ENCODE assay signal across 8 cellular contexts in the genomic region with DNA sequence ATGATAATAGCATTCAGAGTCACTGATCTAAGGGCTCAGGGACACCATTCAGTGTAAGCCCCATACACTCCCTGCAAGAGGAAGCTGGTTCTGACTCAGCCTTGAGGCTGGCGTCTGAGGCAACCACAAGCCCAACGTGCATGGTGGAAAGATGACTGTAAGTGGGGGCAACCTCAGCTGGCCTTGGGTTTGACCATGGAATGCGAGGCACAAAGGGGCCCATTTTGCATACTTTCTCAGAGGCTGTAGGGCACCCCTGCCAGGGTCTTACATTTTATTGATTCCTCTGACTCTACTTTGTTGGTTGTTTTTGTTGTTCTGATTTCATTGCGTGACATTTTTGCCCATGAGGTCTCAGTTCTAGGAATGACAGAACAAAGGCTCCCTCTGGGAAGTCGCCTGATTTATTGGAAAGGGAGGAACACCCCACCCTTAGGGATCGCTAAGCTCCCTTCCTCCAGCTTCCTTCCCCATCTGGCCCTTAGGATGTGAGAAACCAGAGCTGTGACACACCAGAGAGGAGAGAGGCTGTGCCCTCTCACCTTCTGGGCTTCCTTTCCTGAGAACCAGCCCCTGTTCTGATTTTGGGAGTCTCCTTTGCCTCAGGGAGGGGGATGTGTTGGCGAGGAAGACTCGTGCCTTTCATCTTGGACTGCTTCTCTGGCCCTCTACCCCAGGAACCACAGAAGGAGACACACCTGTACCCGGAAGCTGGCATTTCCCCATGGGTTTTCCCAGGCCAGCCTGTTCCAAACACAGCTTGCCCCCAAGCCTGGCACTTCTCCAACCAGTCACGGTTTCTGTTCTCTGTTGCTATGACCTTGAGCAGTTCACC. TPM values are rescaled to one million over a fixed set of nuclear protein-coding genes. Genes with fewer than 3 reads are reported as not detected.
DNase-seq lines count a peak whose midpoint lies in the region; ATAC-seq and TF ChIP-seq lines count a peak whose summit lies in the region.

No MANE protein-coding gene starts in this region.

- no peaks in the 10 kb centered on the region for H3K79me2 ChIP-seq in DOHH2 (ENCODE audit: control insufficient read depth, low read length)

- ATAC-seq in GM21515 (IDR thresholded peaks at IDR 0.05; ENCODE audit: unreplicated experiment) (peak; percentile 40), GM19328 (IDR thresholded peaks at IDR 0.05; ENCODE audit: unreplicated experiment) (no peak)

- H3K4me1 ChIP-seq in DOHH2 (ENCODE audit: control insufficient read depth, low read length), result peaks cover 98% of the 10 kb centered on the region

- H3K4me3 ChIP-seq in DOHH2 (ENCODE audit: low read length) (peak overlapping the region; percentile 59), foreskin fibroblast (ENCODE audit: low read depth in 1 of 2, low read length in 2 of 2) (no peak overlapping the region)

- H3K4me3 Mint-ChIP-seq in activated CD4-positive, alpha-beta T cell treated with anti-CD3 and anti-CD28 coated beads, Interleukin-2, amount 10 ng/mL, durations not matched to agents 24 days and 14 days, result peak overlapping the region; percentile 45

- peak overlapping the region; percentile 83 for H3K4me2 ChIP-seq in DOHH2 (ENCODE audit: low read length)

- no peaks in the 10 kb centered on the region for H3K36me3 Mint-ChIP-seq in activated CD4-positive, alpha-beta T cell treated with anti-CD3 and anti-CD28 coated beads, Interleukin-2, amount 10 ng/mL, durations not matched to agents 24 days and 14 days (ENCODE audit: low read depth)

- peak; percentile 96 for DNase-seq in LHCN-M2 (ENCODE audit: low read depth)
- DNase-seq in activated CD4-positive, alpha-beta T cell treated with anti-CD3 and anti-CD28 coated beads, Interleukin-2, amount 10 ng/mL, durations not matched to agents 24 days and 14 days, result peak; percentile 87
- DNase-seq in foreskin fibroblast, result peak; percentile 96 to 97
- peak; percentile 41 to 63 (median 55) for DNase-seq in stimulated activated CD4-positive, alpha-beta T cell treated with anti-CD3 and anti-CD28 coated beads, Interleukin-12 subunit alpha, Interleukin-12 subunit beta, amount 100 ng/mL, for 48 hours (ENCODE audit: low read depth in 2 of 3, low spot score in 1 of 3)
- no peak for DNase-seq in 8988T

- H4K20me1 ChIP-seq in DOHH2 (ENCODE audit: control insufficient read depth, insufficient read depth, low read depth, low read length), result no peaks in the 10 kb centered on the region

- 0 out of 2 replicates have a peak, but pooled peaks cover 3% of the 10 kb centered on the region for H3K27me3 ChIP-seq in DOHH2 (ENCODE audit: control insufficient read depth, low read length)

- H3F3A ChIP-seq in DOHH2 (ENCODE audit: control insufficient read depth, insufficient read depth), result peaks cover 17% of the 10 kb centered on the region; the same call in 1 of the 2 replicates

- intact Hi-C loops in activated CD4-positive, alpha-beta T cell treated with anti-CD3 and anti-CD28 coated beads, Interleukin-2, amount 10 ng/mL, durations not matched to agents 24 days and 14 days (cut with micrococcal nuclease), result loop anchor here (1.0 to 2.0 kb wide), 3 partner anchors 10 to 127 kb away; no protein-coding TSS in a partner anchor

- no peaks in the 10 kb centered on the region for H3K9me3 ChIP-seq in DOHH2 (ENCODE audit: control insufficient read depth, insufficient read depth, low read length)

- peaks cover 25% of the 10 kb centered on the region for H3K27me3 Mint-ChIP-seq in activated CD4-positive, alpha-beta T cell treated with anti-CD3 and anti-CD28 coated beads, Interleukin-2, amount 10 ng/mL, durations not matched to agents 24 days and 14 days

- H3K4me1 Mint-ChIP-seq in activated CD4-positive, alpha-beta T cell treated with anti-CD3 and anti-CD28 coated beads, Interleukin-2, amount 10 ng/mL, durations not matched to agents 24 days and 14 days, result peaks cover 66% of the 10 kb centered on the region

- TF ChIP-seq CTCF in DOHH2 (IDR thresholded peaks at IDR 0.05; ENCODE audit: low read depth, low read length, poor library complexity, severe bottlenecking) (no peak), foreskin fibroblast (IDR thresholded peaks at IDR 0.05; ENCODE audit: low read depth, low read length) (no peak)

- peak overlapping the region; percentile 85 for H3K27ac Mint-ChIP-seq in activated CD4-positive, alpha-beta T cell treated with anti-CD3 and anti-CD28 coated beads, Interleukin-2, amount 10 ng/mL, durations not matched to agents 24 days and 14 days

- no peaks in the 10 kb centered on the region for H3K9me2 ChIP-seq in DOHH2 (replicated peaks; ENCODE audit: control insufficient read depth, low read length)

- H3K9me3 Mint-ChIP-seq in activated CD4-positive, alpha-beta T cell treated with anti-CD3 and anti-CD28 coated beads, Interleukin-2, amount 10 ng/mL, durations not matched to agents 24 days and 14 days, result no peaks in the 10 kb centered on the region

- 0 out of 2 replicates have a peak overlapping the region, but pooled peaks have one; percentile 84 for H3K27ac ChIP-seq in DOHH2 (ENCODE audit: low read depth, low read length)

- no peaks in the 10 kb centered on the region; the same call in 1 of the 2 replicates for H3K36me3 ChIP-seq in DOHH2 (ENCODE audit: control insufficient read depth, low read length)

RNA-seq across cellular contexts. Expression of gene CIITA, which starts 5.6 kb away (rescaled TPM):
- total RNA-seq in LHCN-M2 (2014; rRNA removed), result 1.1 TPM in 2 replicates
- polyA plus RNA-seq in LHCN-M2 (2012), result 0.29 TPM
- total RNA-seq in activated CD4-positive, alpha-beta T cell treated with anti-CD3 and anti-CD28 coated beads, Interleukin-2, amount 10 ng/mL, durations not matched to agents 24 days and 14 days, result 5.0 and 6.4 TPM in 2 replicates

RNA-seq across cellular contexts. Expression of gene TVP23A, which starts 52.8 kb away (rescaled TPM):
- total RNA-seq in LHCN-M2 (2014; rRNA removed), result not detected in 2 replicates
- 0.17 TPM for polyA plus RNA-seq in LHCN-M2 (2012)
- total RNA-seq in activated CD4-positive, alpha-beta T cell treated with anti-CD3 and anti-CD28 coated beads, Interleukin-2, amount 10 ng/mL, durations not matched to agents 24 days and 14 days, result not detected in 2 replicates
